8 cellular contexts compared by ENCODE assay signal in genomic region chr10:51699475-51700227, GRCh38. TPM values are rescaled to one million over a fixed set of nuclear protein-coding genes. Genes with fewer than 3 reads are reported as not detected.
DNase-seq lines count a peak whose midpoint lies in the region; ATAC-seq, FAIRE-seq and TF ChIP-seq lines count a peak whose summit lies in the region.

A gene with protein sequence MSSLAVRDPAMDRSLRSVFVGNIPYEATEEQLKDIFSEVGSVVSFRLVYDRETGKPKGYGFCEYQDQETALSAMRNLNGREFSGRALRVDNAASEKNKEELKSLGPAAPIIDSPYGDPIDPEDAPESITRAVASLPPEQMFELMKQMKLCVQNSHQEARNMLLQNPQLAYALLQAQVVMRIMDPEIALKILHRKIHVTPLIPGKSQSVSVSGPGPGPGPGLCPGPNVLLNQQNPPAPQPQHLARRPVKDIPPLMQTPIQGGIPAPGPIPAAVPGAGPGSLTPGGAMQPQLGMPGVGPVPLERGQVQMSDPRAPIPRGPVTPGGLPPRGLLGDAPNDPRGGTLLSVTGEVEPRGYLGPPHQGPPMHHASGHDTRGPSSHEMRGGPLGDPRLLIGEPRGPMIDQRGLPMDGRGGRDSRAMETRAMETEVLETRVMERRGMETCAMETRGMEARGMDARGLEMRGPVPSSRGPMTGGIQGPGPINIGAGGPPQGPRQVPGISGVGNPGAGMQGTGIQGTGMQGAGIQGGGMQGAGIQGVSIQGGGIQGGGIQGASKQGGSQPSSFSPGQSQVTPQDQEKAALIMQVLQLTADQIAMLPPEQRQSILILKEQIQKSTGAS (minus strand): TSS chr10:51699595. CDS start chr10:51699549, 46 bp downstream.

- intact Hi-C loops in kidney (cut with DNase I): no loop called here

- FAIRE-seq in kidney (lab: Jason Lieb, UNC): peak; percentile 84

- DNase-seq in AG09319 (ENCODE audit: extremely low read depth, low read depth): peak; percentile 84
- peak; percentile 91 for DNase-seq in NCI-H460 (ENCODE audit: extremely low read depth, low read depth)
- peak; percentile 85 for DNase-seq in activated CD4-positive, alpha-beta T cell treated with anti-CD3 and anti-CD28 coated beads for 1 hour
- peak; percentile 81 for DNase-seq in cerebellum (ENCODE audit: low spot score)
- peak; percentile 94 for DNase-seq in kidney
- DNase-seq in stimulated activated CD4-positive, alpha-beta T cell treated with anti-CD3 and anti-CD28 coated beads, Interleukin-15, amount 100 ng/mL, for 24 hours: peak; percentile 89

- ATAC-seq in GM19043 (IDR thresholded peaks at IDR 0.05; ENCODE audit: low read depth, unreplicated experiment) (peak; percentile 88), HG03378 (IDR thresholded peaks at IDR 0.05; ENCODE audit: unreplicated experiment) (peak; percentile 96)

- peak within 1 kb of the TSS; percentile 99 to 100 for H3K27ac ChIP-seq in kidney (ENCODE audit: low read depth in 2 of 2, low read length in 2 of 2)

- no peaks in the 10 kb centered on the region for H3K36me3 ChIP-seq in kidney (ENCODE audit: control insufficient read depth in 1 of 2, insufficient read depth in 2 of 2, low read length in 2 of 2)

- H3K4me3 ChIP-seq in kidney (ENCODE audit: low read length in 2 of 2): peak within 1 kb of the TSS; percentile 96 to 100

- TF ChIP-seq CTCF in AG09319 (IDR thresholded peaks at IDR 0.05; ENCODE audit: low read depth, low read length) (no peak), kidney (IDR thresholded peaks at IDR 0.05; ENCODE audit: borderline replicate concordance, extremely low read depth, insufficient read depth) (no peak)

- no peaks in the 10 kb centered on the region for H3K9me3 ChIP-seq in kidney (ENCODE audit: control insufficient read depth in 1 of 2, low read length in 2 of 2)

- peaks cover 7 to 16% of the 10 kb centered on the region in 2 donors for H3K4me1 ChIP-seq in kidney (ENCODE audit: control insufficient read depth in 1 of 2, insufficient read depth in 1 of 2, low read depth in 1 of 2, low read length in 2 of 2)

- peak within 1 kb of the TSS; percentile 94 to 100 for H3K9ac ChIP-seq in kidney (ENCODE audit: low read length in 2 of 2)

RNA-seq across cellular contexts. Expression of the gene that starts here (rescaled TPM):
- 22.9 and 24.4 TPM in 2 replicates for total RNA-seq in NCI-H460 (2014; rRNA removed; shearing (Covaris generic))
- polyA plus RNA-seq in NCI-H460 (2014; cell fraction: nucleus; rRNA removed): 30.3 and 32.9 TPM in 2 replicates
- total RNA-seq in cerebellum: 32.0 TPM
- 24.9 TPM for total RNA-seq in kidney
- 11.2 TPM for polyA plus RNA-seq in kidney (ENCODE audit: insufficient read depth, low read depth, low replicate concordance)

Comparison
In these comparisons a context has a peak if more than half of its experiments do, and no peak if none do; other contexts are left out.
1. Peak in every context shown above with its lines: DNase-seq, ATAC-seq, H3K4me3 ChIP-seq and H3K27ac ChIP-seq.